39 cellular contexts compared by ENCODE assay signal in genomic region chr5:115477581-115477980, GRCh38.
"Had no signal": no experiment of that assay in that cellular context is flagged by ENCODE, and none has a peak within 500 bp of the region (broad histone marks: within the 10 kb centered on the region; RNA-seq: fewer than 3 reads in every experiment).

No MANE protein-coding gene starts in this region.

- DNase-seq: activated B cell treated with CpG ODN at 0.5 μM for 24 hours; activated CD4-positive, alpha-beta memory T cell treated with anti-CD3 and anti-CD28 coated beads for 36 hours; activated CD4-positive, alpha-beta T cell treated with anti-CD3 and anti-CD28 coated beads for 4 hours; activated CD4-positive, alpha-beta T cell treated with anti-CD3 and anti-CD28 coated beads, Interleukin-2, amount 10 ng/mL, durations not matched to agents 24 days and 14 days; activated CD4-positive, alpha-beta T cell treated with anti-CD3 and anti-CD28 coated beads, Interleukin-2, amount 50 U/mL, for 1 hour; activated CD4-positive, alpha-beta T cell treated with anti-CD3 and anti-CD28 coated beads, Interleukin-2, amount 50 U/mL, for 4 hours; activated CD4-positive, CD25-positive, alpha-beta regulatory T cell treated with anti-CD3 and anti-CD28 coated beads, Interleukin-2, amount 50 U/mL, for 72 hours; activated CD8-positive, alpha-beta memory T cell treated with anti-CD3 and anti-CD28 coated beads, Interleukin-2, amount 50 U/mL, for 4 hours; activated CD8-positive, alpha-beta T cell treated with anti-CD3 and anti-CD28 coated beads for 36 hours; activated effector memory CD4-positive, alpha-beta T cell treated with anti-CD3 and anti-CD28 coated beads, Interleukin-2, amount 50 U/mL, for 16 hours; activated gamma-delta T cell treated with Interleukin-2 at 50 U/mL for 16 hours; activated naive CD4-positive, alpha-beta T cell; activated naive CD4-positive, alpha-beta T cell treated with anti-CD3 and anti-CD28 coated beads for 36 hours; activated naive CD4-positive, alpha-beta T cell treated with anti-CD3 and anti-CD28 coated beads, Interleukin-2, amount 50 U/mL, for 16 hours; activated naive CD8-positive, alpha-beta T cell treated with anti-CD3 and anti-CD28 coated beads for 36 hours; activated T-cell treated with anti-CD3 and anti-CD28 coated beads for 4 hours; activated T-cell treated with anti-CD3 and anti-CD28 coated beads, Interleukin-2, amount 50 U/mL, for 1 hour; activated T-cell treated with anti-CD3 and anti-CD28 coated beads, Interleukin-2, amount 50 U/mL, for 4 hours; activated T-cell treated with anti-CD3 and anti-CD28 coated beads, Interleukin-2, amount 50 U/mL, for 72 hours; adrenal gland; amniotic stem cell; aorta; body of pancreas; brain microvascular endothelial cell; caudate nucleus; cerebellar nuclear complex; T-helper 1 cell; T-helper 2 cell; T-helper 9 cell had no signal

- H3K9me3 ChIP-seq: adrenal gland, body of pancreas, breast epithelium had no signal

- H3K4me1 Mint-ChIP-seq: activated B cell treated with CpG ODN at 0.5 μM for 24 hours; activated CD4-positive, alpha-beta T cell treated with anti-CD3 and anti-CD28 coated beads, Interleukin-2, amount 10 ng/mL, durations not matched to agents 24 days and 14 days; activated T-helper 17 cell treated with anti-CD3 and anti-CD28 coated beads, Interleukin-2, amount 50 U/mL, for 72 hours; central memory CD8-positive, alpha-beta T cell had no signal

- H3K4me1 ChIP-seq: adrenal gland, body of pancreas, breast epithelium had no signal

- FAIRE-seq: astrocyte, TTC549 had no signal

- H3K36me3 Mint-ChIP-seq: activated CD4-positive, alpha-beta memory T cell treated with anti-CD3 and anti-CD28 coated beads for 36 hours; activated naive CD4-positive, alpha-beta T cell treated with anti-CD3 and anti-CD28 coated beads, Interleukin-2, amount 50 U/mL, for 72 hours; activated naive CD8-positive, alpha-beta T cell treated with anti-CD3 and anti-CD28 coated beads for 36 hours had no signal

- H3K9me3 Mint-ChIP-seq: activated B cell treated with CpG ODN at 0.5 μM for 24 hours; activated CD4-positive, alpha-beta memory T cell treated with anti-CD3 and anti-CD28 coated beads for 36 hours; activated CD8-positive, alpha-beta T cell treated with anti-CD3 and anti-CD28 coated beads for 36 hours; activated naive CD4-positive, alpha-beta T cell treated with anti-CD3 and anti-CD28 coated beads for 36 hours; activated naive CD4-positive, alpha-beta T cell treated with anti-CD3 and anti-CD28 coated beads, Interleukin-2, amount 50 U/mL, for 72 hours; activated naive CD8-positive, alpha-beta T cell treated with anti-CD3 and anti-CD28 coated beads for 36 hours; activated T-cell treated with anti-CD3 and anti-CD28 coated beads, Interleukin-2, amount 50 U/mL, for 4 hours; activated T-cell treated with anti-CD3 and anti-CD28 coated beads, Interleukin-2, amount 50 U/mL, for 72 hours; activated T-helper 1 cell treated with anti-CD3 and anti-CD28 coated beads, Interleukin-12 subunit alpha, Interleukin-12 subunit beta, Interleukin-2, Interleukin-4 antibody, amounts not matched to agents 30 ng/mL and 10 ng/mL and 1 ng/mL, durations not matched to agents 14 hours and 24 hours and 36 hours; activated T-helper 17 cell treated with anti-CD3 and anti-CD28 coated beads, Interleukin-2, amount 50 U/mL, for 72 hours; central memory CD8-positive, alpha-beta T cell; T-helper 1 cell treated with Interleukin-12 subunit alpha and Interleukin-12 subunit beta and Interleukin-4 antibody, amounts not matched to agents 30 μg/mL and 1 μg/mL, for 36 hours; T-helper 2 cell treated with Interferon-gamma antibody and Interleukin-4, amounts not matched to agents 5 μg/mL and 100 μg/mL, for 36 hours had no signal

- H3K27me3 ChIP-seq: adrenal gland, body of pancreas, brain microvascular endothelial cell, breast epithelium, cardiac muscle cell had no signal

- H3K4me3 ChIP-seq: adrenal gland, body of pancreas, breast epithelium, cardiac muscle cell had no signal

- ATAC-seq: activated CD8-positive, alpha-beta T cell treated with anti-CD3 and anti-CD28 coated beads for 36 hours; activated naive CD4-positive, alpha-beta T cell treated with anti-CD3 and anti-CD28 coated beads, Interleukin-2, amount 50 U/mL, for 72 hours; activated T-cell treated with anti-CD3 and anti-CD28 coated beads, Interleukin-2, amount 50 U/mL, for 4 hours; activated T-cell treated with anti-CD3 and anti-CD28 coated beads, Interleukin-2, amount 50 U/mL, for 72 hours; activated T-helper 17 cell treated with anti-CD3 and anti-CD28 coated beads, Interleukin-2, amount 50 U/mL, for 72 hours; body of pancreas had no signal

- H3K27ac ChIP-seq: adrenal gland, body of pancreas, brain microvascular endothelial cell, breast epithelium, cardiac muscle cell had no signal

- H3K27ac Mint-ChIP-seq: activated B cell treated with CpG ODN at 0.5 μM for 24 hours; activated CD4-positive, alpha-beta memory T cell treated with anti-CD3 and anti-CD28 coated beads for 36 hours; activated CD4-positive, alpha-beta T cell treated with anti-CD3 and anti-CD28 coated beads, Interleukin-2, amount 10 ng/mL, durations not matched to agents 24 days and 14 days; activated CD8-positive, alpha-beta T cell treated with anti-CD3 and anti-CD28 coated beads for 36 hours; activated naive CD4-positive, alpha-beta T cell treated with anti-CD3 and anti-CD28 coated beads for 36 hours; activated naive CD4-positive, alpha-beta T cell treated with anti-CD3 and anti-CD28 coated beads, Interleukin-2, amount 50 U/mL, for 72 hours; activated naive CD8-positive, alpha-beta T cell treated with anti-CD3 and anti-CD28 coated beads for 36 hours; activated T-cell treated with anti-CD3 and anti-CD28 coated beads, Interleukin-2, amount 50 U/mL, for 72 hours; activated T-helper 1 cell treated with anti-CD3 and anti-CD28 coated beads, Interleukin-12 subunit alpha, Interleukin-12 subunit beta, Interleukin-2, Interleukin-4 antibody, amounts not matched to agents 30 ng/mL and 10 ng/mL and 1 ng/mL, durations not matched to agents 14 hours and 24 hours and 36 hours; activated T-helper 17 cell treated with anti-CD3 and anti-CD28 coated beads, Interleukin-2, amount 50 U/mL, for 72 hours; T-helper 1 cell treated with Interleukin-12 subunit alpha and Interleukin-12 subunit beta and Interleukin-4 antibody, amounts not matched to agents 30 μg/mL and 1 μg/mL, for 36 hours; T-helper 2 cell treated with Interferon-gamma antibody and Interleukin-4, amounts not matched to agents 5 μg/mL and 100 μg/mL, for 36 hours had no signal

- H3K36me3 ChIP-seq: adrenal gland, brain microvascular endothelial cell, breast epithelium, cardiac muscle cell had no signal

- H3K4me3 Mint-ChIP-seq: activated B cell treated with CpG ODN at 0.5 μM for 24 hours; activated CD4-positive, alpha-beta memory T cell treated with anti-CD3 and anti-CD28 coated beads for 36 hours; activated CD4-positive, alpha-beta T cell treated with anti-CD3 and anti-CD28 coated beads, Interleukin-2, amount 10 ng/mL, durations not matched to agents 24 days and 14 days; activated CD8-positive, alpha-beta T cell treated with anti-CD3 and anti-CD28 coated beads for 36 hours; activated naive CD4-positive, alpha-beta T cell treated with anti-CD3 and anti-CD28 coated beads for 36 hours; activated naive CD8-positive, alpha-beta T cell treated with anti-CD3 and anti-CD28 coated beads for 36 hours; activated T-cell treated with anti-CD3 and anti-CD28 coated beads, Interleukin-2, amount 50 U/mL, for 4 hours; activated T-cell treated with anti-CD3 and anti-CD28 coated beads, Interleukin-2, amount 50 U/mL, for 72 hours; activated T-helper 1 cell treated with anti-CD3 and anti-CD28 coated beads, Interleukin-12 subunit alpha, Interleukin-12 subunit beta, Interleukin-2, Interleukin-4 antibody, amounts not matched to agents 30 ng/mL and 10 ng/mL and 1 ng/mL, durations not matched to agents 14 hours and 24 hours and 36 hours; activated T-helper 17 cell treated with anti-CD3 and anti-CD28 coated beads, Interleukin-2, amount 50 U/mL, for 72 hours; central memory CD8-positive, alpha-beta T cell; T-helper 1 cell treated with Interleukin-12 subunit alpha and Interleukin-12 subunit beta and Interleukin-4 antibody, amounts not matched to agents 30 μg/mL and 1 μg/mL, for 36 hours; T-helper 2 cell treated with Interferon-gamma antibody and Interleukin-4, amounts not matched to agents 5 μg/mL and 100 μg/mL, for 36 hours had no signal
